Comparison of ENCODE assay signal across 8 cellular contexts in genomic region chr7:98250789-98251188, GRCh38. TPM values are rescaled to one million over a fixed set of nuclear protein-coding genes. Genes with fewer than 3 reads are reported as not detected.
DNase-seq lines count a peak whose midpoint lies in the region; ATAC-seq and TF ChIP-seq lines count a peak whose summit lies in the region.

No MANE protein-coding gene starts in this region.

- 58% methylated on average over 3 of the region's 3 CpGs for WGBS in HUES64
- 57 to 80% (median 64%) methylated on average over 3 of the region's 3 CpGs for WGBS in adrenal gland, 4 donors

- H3K4me1 Mint-ChIP-seq in CD4-positive, CD25-positive, alpha-beta regulatory T cell = peaks cover 22 to 78% (median 37%) of the 10 kb centered on the region in 4 donors

- no peak overlapping the region for H3K9ac ChIP-seq in HUES64 (ENCODE audit: low read depth, low read length)
- H3K9ac ChIP-seq in iPS-20b (ENCODE audit: low read depth, low read length) = no peak overlapping the region; the same call in 1 of the 2 replicates

- H3K27ac Mint-ChIP-seq in CD4-positive, CD25-positive, alpha-beta regulatory T cell = peak overlapping the region; percentile 97 to 99 (median 99)

- peak; percentile 20 to 21 for ATAC-seq in CD4-positive, CD25-positive, alpha-beta regulatory T cell (ENCODE audit: low read depth in 2 of 2)

- intact Hi-C loops in adrenal gland (cut with DNase I) = no loop called here

- H3K4me1 ChIP-seq in CD4-positive, CD25-positive, alpha-beta regulatory T cell (ENCODE audit: control insufficient read depth, insufficient read depth, low read length, poor library complexity, severe bottlenecking) = peaks cover 56% of the 10 kb centered on the region
- H3K4me1 ChIP-seq in HUES64 (ENCODE audit: insufficient read depth, low read length) = 0 out of 2 replicates have a peak, but pooled peaks cover 7% of the 10 kb centered on the region
- no peaks in the 10 kb centered on the region for H3K4me1 ChIP-seq in iPS-20b (ENCODE audit: insufficient read depth, low read length)
- peaks cover 12 to 29% of the 10 kb centered on the region in 2 donors for H3K4me1 ChIP-seq in adrenal gland (replicated peaks in 1 of 2)

- no peak for TF ChIP-seq CTCF in adrenal gland (IDR thresholded peaks at IDR 0.05)

- H3K27me3 ChIP-seq in CD4-positive, CD25-positive, alpha-beta regulatory T cell (ENCODE audit: control insufficient read depth, insufficient read depth, low read length) = no peaks in the 10 kb centered on the region
- no peaks in the 10 kb centered on the region for H3K27me3 ChIP-seq in HUES64 (ENCODE audit: insufficient read depth, low read length)
- no peaks in the 10 kb centered on the region for H3K27me3 ChIP-seq in iPS-20b (ENCODE audit: insufficient read depth, low read length)
- no peaks in the 10 kb centered on the region for H3K27me3 ChIP-seq in adrenal gland

- H3K36me3 Mint-ChIP-seq in CD4-positive, CD25-positive, alpha-beta regulatory T cell = peaks cover 14% of the 10 kb centered on the region

- H3K4me3 ChIP-seq in CD4-positive, CD25-positive, alpha-beta regulatory T cell (ENCODE audit: low read depth, low read length) = peak overlapping the region; percentile 85
- H3K4me3 ChIP-seq in HUES64 (ENCODE audit: low read length) = peak overlapping the region; percentile 76
- H3K4me3 ChIP-seq in iPS-20b (ENCODE audit: low read length) = peak overlapping the region; percentile 87
- H3K4me3 ChIP-seq in adrenal gland = peak overlapping the region in 1 of 4 donors; percentile 82

- no peaks in the 10 kb centered on the region for H3K9me3 ChIP-seq in CD4-positive, CD25-positive, alpha-beta regulatory T cell (ENCODE audit: control insufficient read depth in 2 of 2, low read length in 2 of 2)
- no peaks in the 10 kb centered on the region for H3K9me3 ChIP-seq in HUES64 (ENCODE audit: insufficient read depth, low read depth, low read length)
- H3K9me3 ChIP-seq in iPS-20b (ENCODE audit: insufficient read depth, low read depth, low read length) = no peaks in the 10 kb centered on the region
- H3K9me3 ChIP-seq in adrenal gland (replicated peaks in 1 of 3) = no peaks in the 10 kb centered on the region

- DNase-seq in CD4-positive, CD25-positive, alpha-beta regulatory T cell = peak; percentile 34 to 89 (median 70)
- DNase-seq in activated T-cell treated with anti-CD3 and anti-CD28 coated beads for 4 hours (peak; percentile 17), adrenal gland (no peak), HPDE6-E6E7 (ENCODE audit: extremely low spot score) (no peak), HuH-7 (ENCODE audit: low spot score) (no peak)
- peak; percentile 10 for DNase-seq in stimulated activated naive CD4-positive, alpha-beta T cell treated with Interleukin-2 at 50 U/mL for 16 hours (lab: John Stamatoyannopoulos, UW)

- no peaks in the 10 kb centered on the region for H3K27me3 Mint-ChIP-seq in CD4-positive, CD25-positive, alpha-beta regulatory T cell

- no peaks in the 10 kb centered on the region for H3K9me3 Mint-ChIP-seq in CD4-positive, CD25-positive, alpha-beta regulatory T cell

- H3K27ac ChIP-seq in CD4-positive, CD25-positive, alpha-beta regulatory T cell (ENCODE audit: insufficient read depth, low read length, poor library complexity, severe bottlenecking) = peak overlapping the region; percentile 92
- H3K27ac ChIP-seq in HUES64 (ENCODE audit: low read depth, low read length) = no peak overlapping the region
- no peak overlapping the region for H3K27ac ChIP-seq in iPS-20b (ENCODE audit: low read length)
- no peak overlapping the region for H3K27ac ChIP-seq in adrenal gland

- peak overlapping the region; percentile 94 to 99 (median 97) for H3K4me3 Mint-ChIP-seq in CD4-positive, CD25-positive, alpha-beta regulatory T cell

- peaks cover 9% of the 10 kb centered on the region for H3K36me3 ChIP-seq in CD4-positive, CD25-positive, alpha-beta regulatory T cell (ENCODE audit: control insufficient read depth, insufficient read depth, low read length)
- H3K36me3 ChIP-seq in HUES64 (ENCODE audit: insufficient read depth, low read length) = no peaks in the 10 kb centered on the region
- H3K36me3 ChIP-seq in iPS-20b (ENCODE audit: insufficient read depth, low read depth, low read length) = no peaks in the 10 kb centered on the region
- no peaks in the 10 kb centered on the region for H3K36me3 ChIP-seq in adrenal gland (replicated peaks in 1 of 2)

- TF ChIP-seq POLR2A in adrenal gland (IDR thresholded peaks at IDR 0.05) = no peak

RNA-seq across cellular contexts. Expression of gene TECPR1, which starts 1.2 kb away (rescaled TPM):
- 118 TPM for total RNA-seq in CD4-positive, CD25-positive, alpha-beta regulatory T cell
- polyA plus RNA-seq in CD4-positive, CD25-positive, alpha-beta regulatory T cell = 10 to 100 TPM; 11.0 to 21.3 (median 15.7) TPM
- polyA plus RNA-seq in HUES64 (2013, experiment 1 of 2) = 6.6 TPM
- polyA plus RNA-seq in HUES64 (2013, experiment 2 of 2) = 7.0 TPM
- total RNA-seq in adrenal gland = 10 to 100 TPM; 10.9 to 35.0 (median 20.4) TPM
- polyA plus RNA-seq in adrenal gland = 10 to 100 TPM in 2 of 3 donors, 1 to 10 TPM in 1; 6.2 to 36.4 (median 12.3) TPM

RNA-seq across cellular contexts. Expression of gene BRI3, which starts 30.7 kb away (rescaled TPM):
- 55.9 TPM for total RNA-seq in CD4-positive, CD25-positive, alpha-beta regulatory T cell
- 10 to 100 TPM; 15.6 to 19.2 (median 16.2) TPM for polyA plus RNA-seq in CD4-positive, CD25-positive, alpha-beta regulatory T cell
- 81.7 TPM for polyA plus RNA-seq in HUES64 (2013, experiment 1 of 2)
- polyA plus RNA-seq in HUES64 (2013, experiment 2 of 2) = 99.2 TPM
- 100 to 1,000 TPM in 7 of 8 donors, 10 to 100 TPM in 1; 50.2 to 379 (median 209) TPM for total RNA-seq in adrenal gland
- polyA plus RNA-seq in adrenal gland = 100 to 1,000 TPM; 165 to 204 (median 200) TPM

RNA-seq across cellular contexts. Expression of gene BHLHA15, which starts 39.5 kb away (rescaled TPM):
- not detected for total RNA-seq in CD4-positive, CD25-positive, alpha-beta regulatory T cell
- not detected for polyA plus RNA-seq in CD4-positive, CD25-positive, alpha-beta regulatory T cell
- 0.30 TPM for polyA plus RNA-seq in HUES64 (2013, experiment 1 of 2)
- 1.6 TPM for polyA plus RNA-seq in HUES64 (2013, experiment 2 of 2)
- 1 to 10 TPM in 3 of 8 donors, not detected in 5; 1.4 to 3.6 (median 1.9) TPM for total RNA-seq in adrenal gland
- under 1 TPM in 1 of 3 donors, not detected in 2; 0.57 TPM for polyA plus RNA-seq in adrenal gland

Comparison
In these comparisons a context has a peak if more than half of its experiments do, and no peak if none do; other contexts are left out.
1. DNase-seq: peak in CD4-positive, CD25-positive, alpha-beta regulatory T cell (3 of 3), activated T-cell treated with anti-CD3 and anti-CD28 coated beads for 4 hours (single experiment) and stimulated activated naive CD4-positive, alpha-beta T cell treated with Interleukin-2 at 50 U/mL for 16 hours (single experiment); none in adrenal gland (0 of 7), HPDE6-E6E7 (single experiment) and HuH-7 (single experiment).